28 cellular contexts compared by ENCODE assay signal in genomic region chr21:41032536-41032935, GRCh38.
"Had no signal": no experiment of that assay in that cellular context is flagged by ENCODE, and none has a peak within 500 bp of the region (broad histone marks: within the 10 kb centered on the region; RNA-seq: fewer than 3 reads in every experiment).

No MANE protein-coding gene starts in this region.

- H3K4me2 ChIP-seq: hepatocyte had no signal

- H3K4me3 Mint-ChIP-seq: activated CD4-positive, alpha-beta T cell treated with anti-CD3 and anti-CD28 coated beads, Interleukin-2, amount 10 ng/mL, durations not matched to agents 7 days and 5 days; activated CD8-positive, alpha-beta memory T cell treated with anti-CD3 and anti-CD28 coated beads, Interleukin-2, amount 10 ng/mL, durations not matched to agents 7 days and 5 days; activated CD8-positive, alpha-beta T cell treated with anti-CD3 and anti-CD28 coated beads for 36 hours; activated naive CD4-positive, alpha-beta T cell treated with anti-CD3 and anti-CD28 coated beads, Interleukin-2, amount 10 ng/mL, durations not matched to agents 7 days and 5 days; mesothelial cell of epicardium; naive thymus-derived CD8-positive, alpha-beta T cell; type B pancreatic cell had no signal

- H3K36me3 Mint-ChIP-seq: activated CD8-positive, alpha-beta memory T cell treated with anti-CD3 and anti-CD28 coated beads, Interleukin-2, amount 10 ng/mL, durations not matched to agents 7 days and 5 days; activated naive CD4-positive, alpha-beta T cell treated with anti-CD3 and anti-CD28 coated beads, Interleukin-2, amount 10 ng/mL, durations not matched to agents 7 days and 5 days; mesothelial cell of epicardium; naive thymus-derived CD8-positive, alpha-beta T cell; type B pancreatic cell had no signal

- H2AFZ ChIP-seq: hepatocyte had no signal

- H3K9me3 ChIP-seq: spleen, thoracic aorta, vagina had no signal

- H3K36me3 ChIP-seq: cardiac muscle cell, left ventricle myocardium inferior, spleen, thoracic aorta, vagina, WERI-Rb-1 had no signal

- DNase-seq: activated CD4-positive, alpha-beta T cell treated with anti-CD3 and anti-CD28 coated beads, Interleukin-2, amount 10 ng/mL, durations not matched to agents 7 days and 5 days; activated CD4-positive, CD25-positive, alpha-beta regulatory T cell treated with anti-CD3 and anti-CD28 coated beads, Interleukin-2, amount 50 U/mL, for 72 hours; activated CD8-positive, alpha-beta memory T cell treated with anti-CD3 and anti-CD28 coated beads, Interleukin-2, amount 10 ng/mL, durations not matched to agents 7 days and 5 days; activated CD8-positive, alpha-beta T cell treated with anti-CD3 and anti-CD28 coated beads for 36 hours; activated effector memory CD4-positive, alpha-beta T cell treated with anti-CD3 and anti-CD28 coated beads, Interleukin-2, amount 50 U/mL, for 16 hours; activated naive CD4-positive, alpha-beta T cell treated with anti-CD3 and anti-CD28 coated beads, Interleukin-2, amount 10 ng/mL, durations not matched to agents 7 days and 5 days; activated T-cell treated with anti-CD3 and anti-CD28 coated beads for 4 hours; aorta; cortex of kidney; glutamatergic neuron; kidney glomerular epithelial cell; left ventricle myocardium inferior; naive thymus-derived CD8-positive, alpha-beta T cell; retina; spleen; stimulated activated CD4-positive, alpha-beta T cell treated with anti-CD3 and anti-CD28 coated beads, Interleukin-4, amount 100 ng/mL, for 1 hour; stimulated activated naive CD4-positive, alpha-beta T cell treated with Interleukin-2 at 50 U/mL for 16 hours; T-helper 2 cell; WERI-Rb-1 had no signal

- H3K79me2 ChIP-seq: hepatocyte had no signal

- H3K4me1 ChIP-seq: left ventricle myocardium inferior, spleen, vagina had no signal

- ATAC-seq: activated CD8-positive, alpha-beta memory T cell treated with anti-CD3 and anti-CD28 coated beads, Interleukin-2, amount 10 ng/mL, durations not matched to agents 7 days and 5 days; activated CD8-positive, alpha-beta T cell treated with anti-CD3 and anti-CD28 coated beads for 36 hours; naive thymus-derived CD8-positive, alpha-beta T cell had no signal

- H3K4me3 ChIP-seq: cardiac muscle cell, hepatocyte, left ventricle myocardium inferior, spleen, thoracic aorta, vagina had no signal

- H3K27me3 Mint-ChIP-seq: activated CD8-positive, alpha-beta memory T cell treated with anti-CD3 and anti-CD28 coated beads, Interleukin-2, amount 10 ng/mL, durations not matched to agents 7 days and 5 days; activated naive CD4-positive, alpha-beta T cell treated with anti-CD3 and anti-CD28 coated beads, Interleukin-2, amount 10 ng/mL, durations not matched to agents 7 days and 5 days; progenitor cell of endocrine pancreas; type B pancreatic cell had no signal

- H3K27ac Mint-ChIP-seq: activated CD4-positive, alpha-beta T cell treated with anti-CD3 and anti-CD28 coated beads, Interleukin-2, amount 10 ng/mL, durations not matched to agents 7 days and 5 days; activated CD8-positive, alpha-beta memory T cell treated with anti-CD3 and anti-CD28 coated beads, Interleukin-2, amount 10 ng/mL, durations not matched to agents 7 days and 5 days; activated CD8-positive, alpha-beta T cell treated with anti-CD3 and anti-CD28 coated beads for 36 hours; activated naive CD4-positive, alpha-beta T cell treated with anti-CD3 and anti-CD28 coated beads, Interleukin-2, amount 10 ng/mL, durations not matched to agents 7 days and 5 days; mesothelial cell of epicardium; naive thymus-derived CD8-positive, alpha-beta T cell; progenitor cell of endocrine pancreas; type B pancreatic cell had no signal

- H3K27me3 ChIP-seq: cardiac muscle cell, hepatocyte, vagina had no signal

- FAIRE-seq: endometrium, frontal cortex had no signal

- H3K9me3 Mint-ChIP-seq: activated CD4-positive, alpha-beta T cell treated with anti-CD3 and anti-CD28 coated beads, Interleukin-2, amount 10 ng/mL, durations not matched to agents 7 days and 5 days; activated CD8-positive, alpha-beta T cell treated with anti-CD3 and anti-CD28 coated beads for 36 hours; activated naive CD4-positive, alpha-beta T cell treated with anti-CD3 and anti-CD28 coated beads, Interleukin-2, amount 10 ng/mL, durations not matched to agents 7 days and 5 days had no signal

- H3K4me1 Mint-ChIP-seq: activated CD4-positive, alpha-beta T cell treated with anti-CD3 and anti-CD28 coated beads, Interleukin-2, amount 10 ng/mL, durations not matched to agents 7 days and 5 days; activated CD8-positive, alpha-beta memory T cell treated with anti-CD3 and anti-CD28 coated beads, Interleukin-2, amount 10 ng/mL, durations not matched to agents 7 days and 5 days; activated naive CD4-positive, alpha-beta T cell treated with anti-CD3 and anti-CD28 coated beads, Interleukin-2, amount 10 ng/mL, durations not matched to agents 7 days and 5 days; mesothelial cell of epicardium; naive thymus-derived CD8-positive, alpha-beta T cell had no signal

- H3K27ac ChIP-seq: cardiac muscle cell, hepatocyte, left ventricle myocardium inferior, spleen, thoracic aorta, vagina, WERI-Rb-1 had no signal
